Comparison of ENCODE assay signal across 34 cellular contexts in genomic region chr4:45004847-45005565, GRCh38.
DNase-seq lines count a peak whose midpoint lies in the region; ATAC-seq and TF ChIP-seq lines count a peak whose summit lies in the region.
"Had no signal": no experiment of that assay in that cellular context is flagged by ENCODE, and none has a peak within 500 bp of the region (broad histone marks: within the 10 kb centered on the region; RNA-seq: fewer than 3 reads in every experiment).

No MANE protein-coding gene starts in this region.

- H4K20me1 ChIP-seq in mammary epithelial cell (ENCODE audit: insufficient read depth, low read length) = no peaks in the 10 kb centered on the region

- H3K4me1 ChIP-seq in mammary epithelial cell (ENCODE audit: insufficient read depth, low read length) (peaks cover 21% of the 10 kb centered on the region), SJCRH30 (peaks cover 19% of the 10 kb centered on the region)
- H3K4me1 ChIP-seq: body of pancreas, Caco-2, neural progenitor cell had no signal

- in situ Hi-C loops in mammary epithelial cell (cut with MboI; ENCODE audit: low sequenced_read_pairs in 2 of 2) = no loop called here

- H3K79me2 ChIP-seq in mammary epithelial cell (ENCODE audit: insufficient read depth, low read length) = no peaks in the 10 kb centered on the region

- H3K4me2 ChIP-seq in mammary epithelial cell (ENCODE audit: insufficient read depth, low read depth, low read length) = peak overlapping the region; percentile 61
- H3K4me2 ChIP-seq: KMS-11, neural progenitor cell had no signal

- no peak overlapping the region for H3K27ac Mint-ChIP-seq in MCF 10A (ENCODE audit: low read depth, unreplicated experiment)
- H3K27ac Mint-ChIP-seq: activated CD4-positive, alpha-beta T cell treated with anti-CD3 and anti-CD28 coated beads, Interleukin-2, amount 10 ng/mL, durations not matched to agents 24 days and 14 days; activated naive CD8-positive, alpha-beta T cell treated with anti-CD3 and anti-CD28 coated beads, Interleukin-2, amount 10 ng/mL, durations not matched to agents 7 days and 5 days; activated T-cell treated with anti-CD3 and anti-CD28 coated beads, Interleukin-2, amount 50 U/mL, for 24 hours; CD14-positive monocyte; HFFc6; neural progenitor cell; stimulated activated naive B cell treated with anti-CD40 and anti-IgM and Interleukin-4, amounts not matched to agents 10 μg/mL and 1 μg/mL and 100 μg/mL, for 72 hours; T-helper 2 cell treated with Interferon-gamma antibody and Interleukin-4, amounts not matched to agents 5 μg/mL and 100 μg/mL, for 36 hours; type B pancreatic cell had no signal

- peaks cover 13% of the 10 kb centered on the region for H3K4me1 Mint-ChIP-seq in MCF 10A (ENCODE audit: insufficient read depth, unreplicated experiment)
- H3K4me1 Mint-ChIP-seq: activated CD4-positive, alpha-beta T cell treated with anti-CD3 and anti-CD28 coated beads, Interleukin-2, amount 10 ng/mL, durations not matched to agents 24 days and 14 days; activated naive CD8-positive, alpha-beta T cell treated with anti-CD3 and anti-CD28 coated beads, Interleukin-2, amount 10 ng/mL, durations not matched to agents 7 days and 5 days; CD14-positive monocyte; stimulated activated naive B cell treated with anti-CD40 and anti-IgM and Interleukin-4, amounts not matched to agents 10 μg/mL and 1 μg/mL and 100 μg/mL, for 72 hours had no signal

- H3K36me3 ChIP-seq in mammary epithelial cell (ENCODE audit: insufficient read depth, low read length) = no peaks in the 10 kb centered on the region
- no peaks in the 10 kb centered on the region for H3K36me3 ChIP-seq in SJCRH30
- H3K36me3 ChIP-seq: neural progenitor cell had no signal

- H3K27me3 ChIP-seq in mammary epithelial cell (ENCODE audit: insufficient read depth, low read length) (no peaks in the 10 kb centered on the region), SJCRH30 (no peaks in the 10 kb centered on the region)
- H3K27me3 ChIP-seq: body of pancreas, dorsolateral prefrontal cortex, neural progenitor cell had no signal

- intact Hi-C loops in mammary epithelial cell (cut with micrococcal nuclease) = no loop called here
- intact Hi-C loops in MCF 10A (cut with micrococcal nuclease) = no loop called here

- peak overlapping the region; percentile 71 for H3K27ac ChIP-seq in mammary epithelial cell (ENCODE audit: insufficient read depth, low read depth, low read length)
- H3K27ac ChIP-seq in SJCRH30 = peak overlapping the region; percentile 30; the same call in 1 of the 2 replicates
- H3K27ac ChIP-seq in epithelial cell of prostate = no peak overlapping the region
- H3K27ac ChIP-seq: 22Rv1, body of pancreas, dorsolateral prefrontal cortex, GM23248, KMS-11, neural progenitor cell, skin epidermis had no signal

- H3K9me3 Mint-ChIP-seq in MCF 10A (ENCODE audit: unreplicated experiment) = no peaks in the 10 kb centered on the region
- H3K9me3 Mint-ChIP-seq: stimulated activated naive B cell treated with anti-CD40 and anti-IgM and Interleukin-4, amounts not matched to agents 10 μg/mL and 1 μg/mL and 100 μg/mL, for 72 hours had no signal

- H2AFZ ChIP-seq in mammary epithelial cell (ENCODE audit: low read depth, low read length) = peak overlapping the region; percentile 64
- H2AFZ ChIP-seq: GM23248, neural progenitor cell had no signal

- peak overlapping the region; percentile 13 for H3K9ac ChIP-seq in mammary epithelial cell (ENCODE audit: insufficient read depth, low read length)
- H3K9ac ChIP-seq: GM23248, KMS-11, neural progenitor cell had no signal

- POLR2A ChIA-PET in MCF 10A (lab: Yijun Ruan, JAX) = interaction anchor here (0.6 kb wide), 1 partner anchor 184 kb away, joined by 4 read pairs; no protein-coding TSS in a partner anchor

- peak; percentile 84 for DNase-seq in mammary epithelial cell
- DNase-seq in MCF 10A (ENCODE audit: unreplicated experiment) = no peak
- DNase-seq in SJCRH30 = peak in 1 of 2 experiments; percentile 37
- DNase-seq in epithelial cell of prostate (ENCODE audit: low read depth, low spot score) = peak; percentile 27
- no peak for DNase-seq in stimulated activated naive CD8-positive, alpha-beta T cell treated with anti-CD3 and anti-CD28 coated beads, Interleukin-15, Interleukin-2, amounts not matched to agents 100 U/mL and 50 U/mL, for 24 hours
- DNase-seq in DMS79 treated with DMSO at 0.1 percent for 48 hours (lab: John Stamatoyannopoulos, UW) = no peak
- no peak for DNase-seq in T-helper 9 cell
- DNase-seq: activated CD4-positive, alpha-beta T cell treated with anti-CD3 and anti-CD28 coated beads, Interleukin-2, amount 10 ng/mL, durations not matched to agents 24 days and 14 days; activated gamma-delta T cell; activated naive CD8-positive, alpha-beta T cell treated with anti-CD3 and anti-CD28 coated beads, Interleukin-2, amount 10 ng/mL, durations not matched to agents 7 days and 5 days; activated T-cell treated with anti-CD3 and anti-CD28 coated beads, Interleukin-2, amount 50 U/mL, for 24 hours; body of pancreas; Caco-2; cerebellar nuclear complex; dorsolateral prefrontal cortex; GDM1; GM23248; HFFc6; mesendoderm; NCI-H1417 treated with DMSO at 0.1 percent for 48 hours; NCI-H2029 treated with DMSO at 0.1 percent for 48 hours; NCI-H526; SHP77 treated with DMSO at 0.1 percent for 48 hours; stimulated activated naive B cell treated with anti-CD40 and anti-IgM and Interleukin-4, amounts not matched to agents 10 μg/mL and 1 μg/mL and 100 μg/mL, for 72 hours had no signal

- CTCF ChIA-PET in mammary epithelial cell (lab: Charles Lee; ENCODE audit: low non-redundant PET) (interaction anchor here (0.6 kb wide), 1 partner anchor 9 kb away, joined by 4 read pairs; no protein-coding TSS in a partner anchor), MCF 10A (lab: Yijun Ruan, JAX) (interaction anchor here (0.9 kb wide), 1 partner anchor 77 kb away, joined by 3 read pairs; no protein-coding TSS in a partner anchor)

- no peak overlapping the region for H3K4me3 Mint-ChIP-seq in MCF 10A (ENCODE audit: unreplicated experiment)
- H3K4me3 Mint-ChIP-seq: activated CD4-positive, alpha-beta T cell treated with anti-CD3 and anti-CD28 coated beads, Interleukin-2, amount 10 ng/mL, durations not matched to agents 24 days and 14 days; activated naive CD8-positive, alpha-beta T cell treated with anti-CD3 and anti-CD28 coated beads, Interleukin-2, amount 10 ng/mL, durations not matched to agents 7 days and 5 days; activated T-cell treated with anti-CD3 and anti-CD28 coated beads, Interleukin-2, amount 50 U/mL, for 24 hours; CD14-positive monocyte; HFFc6; neural progenitor cell; stimulated activated naive B cell treated with anti-CD40 and anti-IgM and Interleukin-4, amounts not matched to agents 10 μg/mL and 1 μg/mL and 100 μg/mL, for 72 hours; T-helper 2 cell treated with Interferon-gamma antibody and Interleukin-4, amounts not matched to agents 5 μg/mL and 100 μg/mL, for 36 hours; type B pancreatic cell had no signal

- BruUV-seq in mammary epithelial cell (replicated peaks; lab: Mats Ljungman, UMichigan) (TSS peak; percentile 76), MCF 10A (replicated peaks; lab: Mats Ljungman, UMichigan) (no TSS peak)

- WGBS in mammary epithelial cell (ENCODE audit: low coverage, missing lambda C conversion rate) = 30% methylated on average over 4 of the region's 4 CpGs

- H3K27me3 Mint-ChIP-seq in MCF 10A (ENCODE audit: insufficient read depth, unreplicated experiment) = no peaks in the 10 kb centered on the region
- H3K27me3 Mint-ChIP-seq: activated CD4-positive, alpha-beta T cell treated with anti-CD3 and anti-CD28 coated beads, Interleukin-2, amount 10 ng/mL, durations not matched to agents 24 days and 14 days; activated naive CD8-positive, alpha-beta T cell treated with anti-CD3 and anti-CD28 coated beads, Interleukin-2, amount 10 ng/mL, durations not matched to agents 7 days and 5 days; activated T-cell treated with anti-CD3 and anti-CD28 coated beads, Interleukin-2, amount 50 U/mL, for 24 hours; stimulated activated naive B cell treated with anti-CD40 and anti-IgM and Interleukin-4, amounts not matched to agents 10 μg/mL and 1 μg/mL and 100 μg/mL, for 72 hours had no signal

- H3K36me3 Mint-ChIP-seq in MCF 10A (ENCODE audit: insufficient read depth, unreplicated experiment) = no peaks in the 10 kb centered on the region
- H3K36me3 Mint-ChIP-seq: activated naive CD8-positive, alpha-beta T cell treated with anti-CD3 and anti-CD28 coated beads, Interleukin-2, amount 10 ng/mL, durations not matched to agents 7 days and 5 days; CD14-positive monocyte; neural progenitor cell; stimulated activated naive B cell treated with anti-CD40 and anti-IgM and Interleukin-4, amounts not matched to agents 10 μg/mL and 1 μg/mL and 100 μg/mL, for 72 hours; type B pancreatic cell had no signal

- peaks cover 5% of the 10 kb centered on the region for H3K9me3 ChIP-seq in mammary epithelial cell (replicated peaks; ENCODE audit: insufficient read depth, low read length)
- H3K9me3 ChIP-seq in SJCRH30 (replicated peaks) = no peaks in the 10 kb centered on the region
- H3K9me3 ChIP-seq: body of pancreas, Caco-2 had no signal

- H3K4me3 ChIP-seq in mammary epithelial cell (replicated peaks in 1 of 3; ENCODE audit: insufficient read depth in 1 of 3, low read depth in 2 of 3, low read length in 3 of 3) = no peak overlapping the region
- H3K4me3 ChIP-seq in SJCRH30 = peak overlapping the region; percentile 12; the same call in 1 of the 2 replicates
- H3K4me3 ChIP-seq: body of pancreas, dorsolateral prefrontal cortex, GM23248, neural progenitor cell, skin epidermis had no signal

- dilution Hi-C loops in mammary epithelial cell (cut with HindIII; ENCODE audit: low sequenced_read_pairs) = no loop called here

- TF ChIP-seq CTCF in mammary epithelial cell (conservative IDR thresholded peaks at IDR 0.05 in 1 of 2, IDR thresholded peaks at IDR 0.05 in 1 of 2; ENCODE audit: extremely low read depth in 1 of 2, insufficient read depth in 1 of 2, low read depth in 1 of 2, low read length in 2 of 2) (no peak), MCF 10A (IDR thresholded peaks at IDR 0.05; ENCODE audit: unreplicated experiment) (no peak)

- ATAC-seq in stimulated activated naive CD8-positive, alpha-beta T cell treated with anti-CD3 and anti-CD28 coated beads, Interleukin-15, Interleukin-2, amounts not matched to agents 100 U/mL and 50 U/mL, for 24 hours = no peak
- ATAC-seq in GM18873 (IDR thresholded peaks at IDR 0.05; ENCODE audit: low FRiP score, unreplicated experiment) = no peak
- ATAC-seq: body of pancreas; left lobe of liver; Panc1; stimulated activated naive B cell treated with anti-CD40 and anti-IgM and Interleukin-4, amounts not matched to agents 10 μg/mL and 1 μg/mL and 100 μg/mL, for 72 hours had no signal

Comparison
In these comparisons a context has a peak if more than half of its experiments do, and no peak if none do; other contexts are left out.
1. DNase-seq: peak in mammary epithelial cell (single experiment) and epithelial cell of prostate (single experiment); none in MCF 10A (single experiment), stimulated activated naive CD8-positive, alpha-beta T cell treated with anti-CD3 and anti-CD28 coated beads, Interleukin-15, Interleukin-2, amounts not matched to agents 100 U/mL and 50 U/mL, for 24 hours (single experiment), DMS79 treated with DMSO at 0.1 percent for 48 hours (single experiment) and T-helper 9 cell (single experiment).